In the genomic region with DNA sequence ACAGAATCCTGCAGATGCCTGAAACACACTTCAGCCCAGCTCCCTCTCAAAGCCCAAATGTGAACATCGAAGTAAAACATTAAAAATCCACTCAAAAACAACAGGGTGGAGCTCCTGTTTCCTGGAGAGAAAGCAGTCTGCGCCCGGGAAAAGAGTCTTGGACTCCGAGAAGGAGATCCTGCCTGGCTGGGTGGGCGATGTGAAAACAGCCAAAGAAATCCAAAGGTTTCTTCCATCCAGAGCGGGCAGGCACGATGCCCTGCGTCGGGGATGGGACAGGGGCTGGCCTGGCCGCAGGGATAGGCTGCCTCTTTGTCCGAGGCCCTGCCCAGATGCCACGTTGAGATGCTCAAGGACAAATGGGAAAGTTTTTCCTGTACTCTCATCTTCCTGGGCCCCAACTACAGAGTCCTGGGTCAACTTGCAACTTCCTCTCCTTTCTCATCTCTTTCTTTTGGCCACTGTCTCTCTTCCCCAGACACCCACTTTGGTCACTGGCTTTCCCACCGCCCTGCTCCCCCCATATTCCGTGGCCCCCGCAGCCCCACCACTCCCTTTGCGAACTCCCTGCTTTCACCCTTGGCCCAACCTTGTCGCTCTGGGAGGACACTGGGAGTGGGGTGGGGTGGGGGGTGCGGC, we compare ENCODE assay signal across 1 cellular context.
TF ChIP-seq lines count a peak whose summit lies in the region.

No MANE protein-coding gene starts in this region.

TF ChIP-seq in HepG2, 621 proteins besides CTCF, POLR2A, EP300 and RAD21 (continued from another document and continues in another):
- TF ChIP-seq, protein P1, sequence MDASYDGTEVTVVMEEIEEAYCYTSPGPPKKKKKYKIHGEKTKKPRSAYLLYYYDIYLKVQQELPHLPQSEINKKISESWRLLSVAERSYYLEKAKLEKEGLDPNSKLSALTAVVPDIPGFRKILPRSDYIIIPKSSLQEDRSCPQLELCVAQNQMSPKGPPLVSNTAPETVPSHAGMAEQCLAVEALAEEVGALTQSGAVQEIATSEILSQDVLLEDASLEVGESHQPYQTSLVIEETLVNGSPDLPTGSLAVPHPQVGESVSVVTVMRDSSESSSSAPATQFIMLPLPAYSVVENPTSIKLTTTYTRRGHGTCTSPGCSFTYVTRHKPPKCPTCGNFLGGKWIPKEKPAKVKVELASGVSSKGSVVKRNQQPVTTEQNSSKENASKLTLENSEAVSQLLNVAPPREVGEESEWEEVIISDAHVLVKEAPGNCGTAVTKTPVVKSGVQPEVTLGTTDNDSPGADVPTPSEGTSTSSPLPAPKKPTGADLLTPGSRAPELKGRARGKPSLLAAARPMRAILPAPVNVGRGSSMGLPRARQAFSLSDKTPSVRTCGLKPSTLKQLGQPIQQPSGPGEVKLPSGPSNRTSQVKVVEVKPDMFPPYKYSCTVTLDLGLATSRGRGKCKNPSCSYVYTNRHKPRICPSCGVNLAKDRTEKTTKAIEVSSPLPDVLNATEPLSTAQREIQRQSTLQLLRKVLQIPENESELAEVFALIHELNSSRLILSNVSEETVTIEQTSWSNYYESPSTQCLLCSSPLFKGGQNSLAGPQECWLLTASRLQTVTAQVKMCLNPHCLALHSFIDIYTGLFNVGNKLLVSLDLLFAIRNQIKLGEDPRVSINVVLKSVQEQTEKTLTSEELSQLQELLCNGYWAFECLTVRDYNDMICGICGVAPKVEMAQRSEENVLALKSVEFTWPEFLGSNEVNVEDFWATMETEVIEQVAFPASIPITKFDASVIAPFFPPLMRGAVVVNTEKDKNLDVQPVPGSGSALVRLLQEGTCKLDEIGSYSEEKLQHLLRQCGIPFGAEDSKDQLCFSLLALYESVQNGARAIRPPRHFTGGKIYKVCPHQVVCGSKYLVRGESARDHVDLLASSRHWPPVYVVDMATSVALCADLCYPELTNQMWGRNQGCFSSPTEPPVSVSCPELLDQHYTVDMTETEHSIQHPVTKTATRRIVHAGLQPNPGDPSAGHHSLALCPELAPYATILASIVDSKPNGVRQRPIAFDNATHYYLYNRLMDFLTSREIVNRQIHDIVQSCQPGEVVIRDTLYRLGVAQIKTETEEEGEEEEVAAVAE (CRISPR knock-in tag; IDR thresholded peaks at IDR 0.05; ENCODE audit: borderline replicate concordance), result peak; percentile 32; the same call in 1 of the 2 replicates
- TF ChIP-seq KLF11 (CRISPR knock-in tag; IDR thresholded peaks at IDR 0.05) (no peak), RBM39 (IDR thresholded peaks at IDR 0.05; ENCODE audit: low read depth, low read length, poor library complexity, severe bottlenecking) (no peak), ZNF839 (CRISPR knock-in tag; IDR thresholded peaks at IDR 0.05; ENCODE audit: borderline replicate concordance) (no peak), TOE1 (CRISPR knock-in tag; IDR thresholded peaks at IDR 0.05) (no peak), ZNF713 (CRISPR knock-in tag; IDR thresholded peaks at IDR 0.05) (no peak), POLR2AphosphoS2 (IDR thresholded peaks at IDR 0.05; ENCODE audit: low read depth, low read length) (no peak), CBX5 (CRISPR knock-in tag; IDR thresholded peaks at IDR 0.05; ENCODE audit: borderline replicate concordance) (no peak), ZNF558 (CRISPR knock-in tag; IDR thresholded peaks at IDR 0.05; ENCODE audit: borderline replicate concordance) (peak; percentile 85; the same call in 1 of the 2 replicates), HOXA3 (CRISPR knock-in tag; IDR thresholded peaks at IDR 0.05) (peak; percentile 26), SOX5 (CRISPR knock-in tag; IDR thresholded peaks at IDR 0.05; ENCODE audit: borderline replicate concordance) (peak; percentile 23; the same call in 1 of the 2 replicates), ZNF75D (CRISPR knock-in tag; IDR thresholded peaks at IDR 0.05; ENCODE audit: borderline replicate concordance) (no peak), ZBTB7B (CRISPR knock-in tag; IDR thresholded peaks at IDR 0.05) (no peak), HMG20B (CRISPR knock-in tag; conservative IDR thresholded peaks at IDR 0.05) (no peak), ZFP36L1 (CRISPR knock-in tag; IDR thresholded peaks at IDR 0.05) (0 out of 2 replicates have a peak, but pooled peaks have one; percentile 30), HOXA5 (CRISPR knock-in tag; IDR thresholded peaks at IDR 0.05) (0 out of 2 replicates have a peak, but pooled peaks have one; percentile 66), ZBTB38 (CRISPR knock-in tag; IDR thresholded peaks at IDR 0.05) (peak; percentile 13; the same call in 1 of the 2 replicates), ZNF10 (CRISPR knock-in tag; IDR thresholded peaks at IDR 0.05; ENCODE audit: borderline replicate concordance, low read depth) (no peak), DR1 (CRISPR knock-in tag; IDR thresholded peaks at IDR 0.05) (no peak), TCF12 (IDR thresholded peaks at IDR 0.05) (no peak), TCF12 (CRISPR knock-in tag; IDR thresholded peaks at IDR 0.05) (no peak), NAIF1 (CRISPR knock-in tag; IDR thresholded peaks at IDR 0.05; ENCODE audit: borderline replicate concordance) (no peak), FLYWCH1 (CRISPR knock-in tag; IDR thresholded peaks at IDR 0.05) (no peak), SMAD1 (CRISPR knock-in tag; IDR thresholded peaks at IDR 0.05; ENCODE audit: borderline replicate concordance, low read depth) (no peak), ZNF274 (CRISPR knock-in tag; IDR thresholded peaks at IDR 0.05) (no peak), MYC (CRISPR knock-in tag; IDR thresholded peaks at IDR 0.05; ENCODE audit: borderline replicate concordance) (peak; percentile 81; the same call in 1 of the 2 replicates), ZNF143 (CRISPR knock-in tag; IDR thresholded peaks at IDR 0.05) (no peak; the same call in 1 of the 2 replicates), RXRB (CRISPR knock-in tag; IDR thresholded peaks at IDR 0.05; ENCODE audit: borderline replicate concordance) (peak; percentile 38; the same call in 1 of the 2 replicates), PHF21A (CRISPR knock-in tag; IDR thresholded peaks at IDR 0.05) (peak; percentile 89; the same call in 1 of the 2 replicates)
- TF ChIP-seq, protein P2, sequence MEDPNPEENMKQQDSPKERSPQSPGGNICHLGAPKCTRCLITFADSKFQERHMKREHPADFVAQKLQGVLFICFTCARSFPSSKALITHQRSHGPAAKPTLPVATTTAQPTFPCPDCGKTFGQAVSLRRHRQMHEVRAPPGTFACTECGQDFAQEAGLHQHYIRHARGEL (CRISPR knock-in tag; IDR thresholded peaks at IDR 0.05), result no peak
- TF ChIP-seq, protein P3, sequence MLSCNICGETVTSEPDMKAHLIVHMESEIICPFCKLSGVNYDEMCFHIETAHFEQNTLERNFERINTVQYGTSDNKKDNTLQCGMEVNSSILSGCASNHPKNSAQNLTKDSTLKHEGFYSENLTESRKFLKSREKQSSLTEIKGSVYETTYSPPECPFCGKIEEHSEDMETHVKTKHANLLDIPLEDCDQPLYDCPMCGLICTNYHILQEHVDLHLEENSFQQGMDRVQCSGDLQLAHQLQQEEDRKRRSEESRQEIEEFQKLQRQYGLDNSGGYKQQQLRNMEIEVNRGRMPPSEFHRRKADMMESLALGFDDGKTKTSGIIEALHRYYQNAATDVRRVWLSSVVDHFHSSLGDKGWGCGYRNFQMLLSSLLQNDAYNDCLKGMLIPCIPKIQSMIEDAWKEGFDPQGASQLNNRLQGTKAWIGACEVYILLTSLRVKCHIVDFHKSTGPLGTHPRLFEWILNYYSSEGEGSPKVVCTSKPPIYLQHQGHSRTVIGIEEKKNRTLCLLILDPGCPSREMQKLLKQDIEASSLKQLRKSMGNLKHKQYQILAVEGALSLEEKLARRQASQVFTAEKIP (CRISPR knock-in tag; IDR thresholded peaks at IDR 0.05; ENCODE audit: borderline replicate concordance), result no peak
- TF ChIP-seq, protein P4, sequence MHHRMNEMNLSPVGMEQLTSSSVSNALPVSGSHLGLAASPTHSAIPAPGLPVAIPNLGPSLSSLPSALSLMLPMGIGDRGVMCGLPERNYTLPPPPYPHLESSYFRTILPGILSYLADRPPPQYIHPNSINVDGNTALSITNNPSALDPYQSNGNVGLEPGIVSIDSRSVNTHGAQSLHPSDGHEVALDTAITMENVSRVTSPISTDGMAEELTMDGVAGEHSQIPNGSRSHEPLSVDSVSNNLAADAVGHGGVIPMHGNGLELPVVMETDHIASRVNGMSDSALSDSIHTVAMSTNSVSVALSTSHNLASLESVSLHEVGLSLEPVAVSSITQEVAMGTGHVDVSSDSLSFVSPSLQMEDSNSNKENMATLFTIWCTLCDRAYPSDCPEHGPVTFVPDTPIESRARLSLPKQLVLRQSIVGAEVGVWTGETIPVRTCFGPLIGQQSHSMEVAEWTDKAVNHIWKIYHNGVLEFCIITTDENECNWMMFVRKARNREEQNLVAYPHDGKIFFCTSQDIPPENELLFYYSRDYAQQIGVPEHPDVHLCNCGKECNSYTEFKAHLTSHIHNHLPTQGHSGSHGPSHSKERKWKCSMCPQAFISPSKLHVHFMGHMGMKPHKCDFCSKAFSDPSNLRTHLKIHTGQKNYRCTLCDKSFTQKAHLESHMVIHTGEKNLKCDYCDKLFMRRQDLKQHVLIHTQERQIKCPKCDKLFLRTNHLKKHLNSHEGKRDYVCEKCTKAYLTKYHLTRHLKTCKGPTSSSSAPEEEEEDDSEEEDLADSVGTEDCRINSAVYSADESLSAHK (CRISPR knock-in tag; IDR thresholded peaks at IDR 0.05; ENCODE audit: borderline replicate concordance), result no peak
- TF ChIP-seq, protein P5, sequence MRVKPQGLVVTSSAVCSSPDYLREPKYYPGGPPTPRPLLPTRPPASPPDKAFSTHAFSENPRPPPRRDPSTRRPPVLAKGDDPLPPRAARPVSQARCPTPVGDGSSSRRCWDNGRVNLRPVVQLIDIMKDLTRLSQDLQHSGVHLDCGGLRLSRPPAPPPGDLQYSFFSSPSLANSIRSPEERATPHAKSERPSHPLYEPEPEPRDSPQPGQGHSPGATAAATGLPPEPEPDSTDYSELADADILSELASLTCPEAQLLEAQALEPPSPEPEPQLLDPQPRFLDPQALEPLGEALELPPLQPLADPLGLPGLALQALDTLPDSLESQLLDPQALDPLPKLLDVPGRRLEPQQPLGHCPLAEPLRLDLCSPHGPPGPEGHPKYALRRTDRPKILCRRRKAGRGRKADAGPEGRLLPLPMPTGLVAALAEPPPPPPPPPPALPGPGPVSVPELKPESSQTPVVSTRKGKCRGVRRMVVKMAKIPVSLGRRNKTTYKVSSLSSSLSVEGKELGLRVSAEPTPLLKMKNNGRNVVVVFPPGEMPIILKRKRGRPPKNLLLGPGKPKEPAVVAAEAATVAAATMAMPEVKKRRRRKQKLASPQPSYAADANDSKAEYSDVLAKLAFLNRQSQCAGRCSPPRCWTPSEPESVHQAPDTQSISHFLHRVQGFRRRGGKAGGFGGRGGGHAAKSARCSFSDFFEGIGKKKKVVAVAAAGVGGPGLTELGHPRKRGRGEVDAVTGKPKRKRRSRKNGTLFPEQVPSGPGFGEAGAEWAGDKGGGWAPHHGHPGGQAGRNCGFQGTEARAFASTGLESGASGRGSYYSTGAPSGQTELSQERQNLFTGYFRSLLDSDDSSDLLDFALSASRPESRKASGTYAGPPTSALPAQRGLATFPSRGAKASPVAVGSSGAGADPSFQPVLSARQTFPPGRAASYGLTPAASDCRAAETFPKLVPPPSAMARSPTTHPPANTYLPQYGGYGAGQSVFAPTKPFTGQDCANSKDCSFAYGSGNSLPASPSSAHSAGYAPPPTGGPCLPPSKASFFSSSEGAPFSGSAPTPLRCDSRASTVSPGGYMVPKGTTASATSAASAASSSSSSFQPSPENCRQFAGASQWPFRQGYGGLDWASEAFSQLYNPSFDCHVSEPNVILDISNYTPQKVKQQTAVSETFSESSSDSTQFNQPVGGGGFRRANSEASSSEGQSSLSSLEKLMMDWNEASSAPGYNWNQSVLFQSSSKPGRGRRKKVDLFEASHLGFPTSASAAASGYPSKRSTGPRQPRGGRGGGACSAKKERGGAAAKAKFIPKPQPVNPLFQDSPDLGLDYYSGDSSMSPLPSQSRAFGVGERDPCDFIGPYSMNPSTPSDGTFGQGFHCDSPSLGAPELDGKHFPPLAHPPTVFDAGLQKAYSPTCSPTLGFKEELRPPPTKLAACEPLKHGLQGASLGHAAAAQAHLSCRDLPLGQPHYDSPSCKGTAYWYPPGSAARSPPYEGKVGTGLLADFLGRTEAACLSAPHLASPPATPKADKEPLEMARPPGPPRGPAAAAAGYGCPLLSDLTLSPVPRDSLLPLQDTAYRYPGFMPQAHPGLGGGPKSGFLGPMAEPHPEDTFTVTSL (CRISPR knock-in tag; IDR thresholded peaks at IDR 0.05; ENCODE audit: borderline replicate concordance), result 0 out of 2 replicates have a peak, but pooled peaks have one; percentile 5
- TF ChIP-seq, protein P6, sequence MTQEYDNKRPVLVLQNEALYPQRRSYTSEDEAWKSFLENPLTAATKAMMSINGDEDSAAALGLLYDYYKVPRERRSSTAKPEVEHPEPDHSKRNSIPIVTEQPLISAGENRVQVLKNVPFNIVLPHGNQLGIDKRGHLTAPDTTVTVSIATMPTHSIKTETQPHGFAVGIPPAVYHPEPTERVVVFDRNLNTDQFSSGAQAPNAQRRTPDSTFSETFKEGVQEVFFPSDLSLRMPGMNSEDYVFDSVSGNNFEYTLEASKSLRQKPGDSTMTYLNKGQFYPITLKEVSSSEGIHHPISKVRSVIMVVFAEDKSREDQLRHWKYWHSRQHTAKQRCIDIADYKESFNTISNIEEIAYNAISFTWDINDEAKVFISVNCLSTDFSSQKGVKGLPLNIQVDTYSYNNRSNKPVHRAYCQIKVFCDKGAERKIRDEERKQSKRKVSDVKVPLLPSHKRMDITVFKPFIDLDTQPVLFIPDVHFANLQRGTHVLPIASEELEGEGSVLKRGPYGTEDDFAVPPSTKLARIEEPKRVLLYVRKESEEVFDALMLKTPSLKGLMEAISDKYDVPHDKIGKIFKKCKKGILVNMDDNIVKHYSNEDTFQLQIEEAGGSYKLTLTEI (CRISPR knock-in tag; conservative IDR thresholded peaks at IDR 0.05), result no peak
- TF ChIP-seq, protein P7, sequence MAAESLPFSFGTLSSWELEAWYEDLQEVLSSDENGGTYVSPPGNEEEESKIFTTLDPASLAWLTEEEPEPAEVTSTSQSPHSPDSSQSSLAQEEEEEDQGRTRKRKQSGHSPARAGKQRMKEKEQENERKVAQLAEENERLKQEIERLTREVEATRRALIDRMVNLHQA (CRISPR knock-in tag; IDR thresholded peaks at IDR 0.05), result no peak
- TF ChIP-seq, protein P8, sequence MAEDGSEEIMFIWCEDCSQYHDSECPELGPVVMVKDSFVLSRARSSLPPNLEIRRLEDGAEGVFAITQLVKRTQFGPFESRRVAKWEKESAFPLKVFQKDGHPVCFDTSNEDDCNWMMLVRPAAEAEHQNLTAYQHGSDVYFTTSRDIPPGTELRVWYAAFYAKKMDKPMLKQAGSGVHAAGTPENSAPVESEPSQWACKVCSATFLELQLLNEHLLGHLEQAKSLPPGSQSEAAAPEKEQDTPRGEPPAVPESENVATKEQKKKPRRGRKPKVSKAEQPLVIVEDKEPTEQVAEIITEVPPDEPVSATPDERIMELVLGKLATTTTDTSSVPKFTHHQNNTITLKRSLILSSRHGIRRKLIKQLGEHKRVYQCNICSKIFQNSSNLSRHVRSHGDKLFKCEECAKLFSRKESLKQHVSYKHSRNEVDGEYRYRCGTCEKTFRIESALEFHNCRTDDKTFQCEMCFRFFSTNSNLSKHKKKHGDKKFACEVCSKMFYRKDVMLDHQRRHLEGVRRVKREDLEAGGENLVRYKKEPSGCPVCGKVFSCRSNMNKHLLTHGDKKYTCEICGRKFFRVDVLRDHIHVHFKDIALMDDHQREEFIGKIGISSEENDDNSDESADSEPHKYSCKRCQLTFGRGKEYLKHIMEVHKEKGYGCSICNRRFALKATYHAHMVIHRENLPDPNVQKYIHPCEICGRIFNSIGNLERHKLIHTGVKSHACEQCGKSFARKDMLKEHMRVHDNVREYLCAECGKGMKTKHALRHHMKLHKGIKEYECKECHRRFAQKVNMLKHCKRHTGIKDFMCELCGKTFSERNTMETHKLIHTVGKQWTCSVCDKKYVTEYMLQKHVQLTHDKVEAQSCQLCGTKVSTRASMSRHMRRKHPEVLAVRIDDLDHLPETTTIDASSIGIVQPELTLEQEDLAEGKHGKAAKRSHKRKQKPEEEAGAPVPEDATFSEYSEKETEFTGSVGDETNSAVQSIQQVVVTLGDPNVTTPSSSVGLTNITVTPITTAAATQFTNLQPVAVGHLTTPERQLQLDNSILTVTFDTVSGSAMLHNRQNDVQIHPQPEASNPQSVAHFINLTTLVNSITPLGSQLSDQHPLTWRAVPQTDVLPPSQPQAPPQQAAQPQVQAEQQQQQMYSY (CRISPR knock-in tag; IDR thresholded peaks at IDR 0.05), result no peak
